Comparison of ENCODE assay signal across 27 cellular contexts in genomic region chr19:5156231-5156986, GRCh38.
DNase-seq lines count a peak whose midpoint lies in the region; ATAC-seq and TF ChIP-seq lines count a peak whose summit lies in the region.
"Had no signal": no experiment of that assay in that cellular context is flagged by ENCODE, and none has a peak within 500 bp of the region (broad histone marks: within the 10 kb centered on the region; RNA-seq: fewer than 3 reads in every experiment).

No MANE protein-coding gene starts in this region.

- peaks cover 20% of the 10 kb centered on the region for H3K4me1 Mint-ChIP-seq in brain
- H3K4me1 Mint-ChIP-seq: activated CD4-positive, alpha-beta T cell treated with anti-CD3 and anti-CD28 coated beads for 36 hours had no signal

- no peak overlapping the region for H3K4me3 ChIP-seq in cardiac muscle cell
- H3K4me3 ChIP-seq: A549, hepatocyte, right atrium auricular region, tibial artery had no signal

- peaks cover 5 to 34% (median 16%) of the 10 kb centered on the region in 5 experiments for H3K9me3 Mint-ChIP-seq in brain

- no peaks in the 10 kb centered on the region for H3K27me3 ChIP-seq in cardiac muscle cell
- H3K27me3 ChIP-seq: hepatocyte, right atrium auricular region, tibial artery had no signal

- H3K27ac ChIP-seq in cardiac muscle cell = peak overlapping the region; percentile 60
- H3K27ac ChIP-seq: hepatocyte, HL-60, right atrium auricular region, tibial artery had no signal

- ATAC-seq in left ventricle myocardium superior (no peak), HG02763 (IDR thresholded peaks at IDR 0.05; ENCODE audit: unreplicated experiment) (no peak)
- ATAC-seq: A549; activated CD4-positive, alpha-beta T cell treated with anti-CD3 and anti-CD28 coated beads for 36 hours had no signal

- no peaks in the 10 kb centered on the region for H3K9me3 ChIP-seq in cardiac muscle cell (ENCODE audit: low read depth)

- intact Hi-C loops in left ventricle myocardium superior (cut with micrococcal nuclease) = no loop called here

- H3K36me3 ChIP-seq in cardiac muscle cell = peaks cover 4% of the 10 kb centered on the region

- DNase-seq in cardiac muscle cell (ENCODE audit: low read depth in 1 of 2, low spot score in 1 of 2) (no peak), left ventricle myocardium superior (no peak), myocyte (ENCODE audit: low read depth) (peak; percentile 83), NCI-H2029 (lab: John Stamatoyannopoulos, UW) (no peak)
- DNase-seq in activated T-cell treated with anti-CD3 and anti-CD28 coated beads, Interleukin-2, amount 50 U/mL, for 48 hours = no peak
- DNase-seq in activated CD4-positive, alpha-beta T cell treated with anti-CD3 and anti-CD28 coated beads, Interleukin-2, amount 50 U/mL, for 1 hour = no peak
- DNase-seq: activated CD4-positive, alpha-beta T cell treated with anti-CD3 and anti-CD28 coated beads for 36 hours; activated gamma-delta T cell; amniotic stem cell; CD4-positive, CD25-positive, alpha-beta regulatory T cell; central memory CD4-positive, alpha-beta T cell; DMS79 treated with DMSO at 0.1 percent for 48 hours; effector CD8-positive, alpha-beta T cell; GOT3; mesenchymal stem cell; MV-4-11; NCI-H187 treated with DMSO at 0.1 percent for 48 hours; SIG-M5; stimulated activated naive CD4-positive, alpha-beta T cell; T-helper 9 cell had no signal

- H3K36me3 Mint-ChIP-seq in brain = peaks cover 40% of the 10 kb centered on the region

- H3K4me3 Mint-ChIP-seq in brain = no peak overlapping the region
- H3K4me3 Mint-ChIP-seq: activated CD4-positive, alpha-beta T cell treated with anti-CD3 and anti-CD28 coated beads for 36 hours; CD4-positive, CD25-positive, alpha-beta regulatory T cell had no signal

- no peaks in the 10 kb centered on the region for H3K4me1 ChIP-seq in cardiac muscle cell (ENCODE audit: low read depth)
- H3K4me1 ChIP-seq: A549 had no signal

- no peaks in the 10 kb centered on the region for H3K27me3 Mint-ChIP-seq in brain
- H3K27me3 Mint-ChIP-seq: activated CD4-positive, alpha-beta T cell treated with anti-CD3 and anti-CD28 coated beads for 36 hours; CD4-positive, CD25-positive, alpha-beta regulatory T cell had no signal

- peak overlapping the region in 4 of 5 experiments; percentile 31 to 72 (median 45) for H3K27ac Mint-ChIP-seq in brain
- H3K27ac Mint-ChIP-seq: activated CD4-positive, alpha-beta T cell treated with anti-CD3 and anti-CD28 coated beads for 36 hours had no signal

- TF ChIP-seq CTCF in cardiac muscle cell (IDR thresholded peaks at IDR 0.05; ENCODE audit: low read depth, low read length) (no peak), brain (conservative IDR thresholded peaks at IDR 0.05) (no peak)
